9 cellular contexts compared by ENCODE assay signal in the genomic region with DNA sequence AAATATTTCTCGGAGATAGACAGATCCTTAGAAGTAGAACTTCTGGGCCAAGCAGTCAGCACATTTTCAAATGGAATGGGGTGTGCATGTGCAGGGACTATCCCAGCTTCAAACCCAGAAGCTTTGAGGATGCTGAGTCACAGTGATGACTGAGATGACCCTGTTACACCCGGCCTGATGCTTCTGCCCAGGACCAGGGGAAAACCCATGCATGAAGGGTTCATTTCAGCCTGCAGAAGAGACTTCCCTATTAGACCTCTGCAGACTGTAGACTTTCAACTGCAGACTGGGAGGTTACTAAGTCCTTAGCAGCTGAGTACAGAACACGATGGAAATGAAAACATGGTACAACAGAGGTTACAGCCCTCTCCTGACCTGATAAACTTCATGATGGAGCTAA. TPM values are rescaled to one million over a fixed set of nuclear protein-coding genes. Genes with fewer than 3 reads are reported as not detected.
DNase-seq lines count a peak whose midpoint lies in the region; ATAC-seq, FAIRE-seq and TF ChIP-seq lines count a peak whose summit lies in the region.
"Had no signal": no experiment of that assay in that cellular context is flagged by ENCODE, and none has a peak within 500 bp of the region (broad histone marks: within the 10 kb centered on the region; RNA-seq: fewer than 3 reads in every experiment).

No MANE protein-coding gene starts in this region.

- no peak overlapping the region for H3K4ac ChIP-seq in H1 (replicated peaks; ENCODE audit: insufficient read length, low read depth, low read length)

- no peak overlapping the region for H3K18ac ChIP-seq in H1 (ENCODE audit: extremely low read depth, low read length)

- TF ChIP-seq CTCF in GM13976 (IDR thresholded peaks at IDR 0.05; ENCODE audit: borderline replicate concordance, control extremely low read depth, extremely low read depth, insufficient read depth, missing control alignments) (no peak), H1 (IDR thresholded peaks at IDR 0.05; ENCODE audit: control extremely low read depth in 1 of 3, insufficient read depth in 1 of 3, low read depth in 1 of 3, low read length in 3 of 3) (no peak), WERI-Rb-1 (IDR thresholded peaks at IDR 0.05; ENCODE audit: low read depth, low read length) (no peak)

- CTCF ChIA-PET in H1 (lab: Charles Lee; ENCODE audit: partially characterized antibody): interaction anchor here (2.2 kb wide), 1 partner anchor 105 kb away, joined by 6 read pairs; no protein-coding TSS in a partner anchor

- ATAC-seq in GM21529 (IDR thresholded peaks at IDR 0.05; ENCODE audit: unreplicated experiment): peak; percentile 96

- no peak overlapping the region for H4K91ac ChIP-seq in H1 (replicated peaks; ENCODE audit: insufficient read length, low read length)

- in situ Hi-C loops in GM13976 (cut with MboI; ENCODE audit: low sequenced_read_pairs, unreplicated experiment): no loop called here

- H2BK15ac ChIP-seq in H1 (ENCODE audit: low read length): no peak overlapping the region

- DNase-seq in GM13976 (ENCODE audit: low spot score): peak; percentile 72
- DNase-seq in HS-5 (ENCODE audit: low read depth): peak; percentile 56
- DNase-seq in H1 (ENCODE audit: low read depth in 1 of 2, low spot score in 2 of 2): no peak
- DNase-seq in NCI-H1417 (lab: John Stamatoyannopoulos, UW): no peak
- no peak for DNase-seq in DMS79 (lab: John Stamatoyannopoulos, UW)
- DNase-seq in WERI-Rb-1: no peak
- DNase-seq in NCI-H510A treated with DMSO at 0.1 percent for 48 hours (lab: John Stamatoyannopoulos, UW): no peak

- TF ChIP-seq EP300 in H1 (IDR thresholded peaks at IDR 0.05; ENCODE audit: borderline replicate concordance in 1 of 2, low read depth in 2 of 2, low read length in 2 of 2): no peak

- H4K8ac ChIP-seq in H1 (ENCODE audit: extremely low read depth, insufficient read depth, low read length): no peak overlapping the region

- H4K20me1 ChIP-seq in H1 (replicated peaks in 1 of 2; ENCODE audit: control insufficient read depth in 1 of 2, insufficient read depth in 2 of 2, low read length in 2 of 2): no peaks in the 10 kb centered on the region

- no peak for TF ChIP-seq RAD21 in H1 (IDR thresholded peaks at IDR 0.05 in 1 of 2, conservative IDR thresholded peaks at IDR 0.05 in 1 of 2; ENCODE audit: low read depth in 2 of 2, low read length in 2 of 2)

- no peaks in the 10 kb centered on the region for H3K36me3 ChIP-seq in H1 (ENCODE audit: control insufficient read depth in 2 of 4, insufficient read depth in 4 of 4, low read length in 3 of 4)
- no peaks in the 10 kb centered on the region for H3K36me3 ChIP-seq in WERI-Rb-1

- H2BK5ac ChIP-seq in H1 (ENCODE audit: low read depth, low read length): no peak overlapping the region

- H3K4me3 ChIP-seq in H1 (ENCODE audit: extremely low read depth in 1 of 4, insufficient read depth in 2 of 4, low read depth in 3 of 4, low read length in 4 of 4) (no peak overlapping the region), WERI-Rb-1 (ENCODE audit: low read depth, low read length) (no peak overlapping the region)
- H3K4me3 ChIP-seq: PC-9 had no signal

- 68% methylated on average over 3 of the region's 3 CpGs; no CpG with 5 or more reads in 1 of the 2 experiments for WGBS in H1 (ENCODE audit: extremely low coverage in 1 of 2, insufficient coverage in 1 of 2, insufficient read length in 1 of 2, insufficient replicate concordance in 2 of 2, low coverage in 1 of 2, low lambda C conversion rate in 2 of 2, missing lambda C conversion rate in 1 of 2), 2 experiments

- no peaks in the 10 kb centered on the region for H3K79me1 ChIP-seq in H1 (ENCODE audit: low read depth, low read length)

- H3K27ac ChIP-seq in H1 (ENCODE audit: low read depth, low read length): no peak overlapping the region
- H3K27ac ChIP-seq in WERI-Rb-1: no peak overlapping the region
- H3K27ac ChIP-seq: PC-9 had no signal

- no peak overlapping the region for H2BK20ac ChIP-seq in H1 (ENCODE audit: low read length)

- H3K9ac ChIP-seq in H1 (replicated peaks in 1 of 4; ENCODE audit: extremely low read depth in 1 of 4, low read depth in 3 of 4, low read length in 3 of 4): no peak overlapping the region

- H3K9me3 ChIP-seq in H1 (ENCODE audit: insufficient read depth in 2 of 2, low read depth in 1 of 2, low read length in 1 of 2): peaks cover 0 to 6% of the 10 kb centered on the region in 2 experiments; a peak in 1 of 4 replicates
- no peaks in the 10 kb centered on the region for H3K9me3 ChIP-seq in WERI-Rb-1 (ENCODE audit: severe bottlenecking)

- no peak overlapping the region for H4K5ac ChIP-seq in H1 (ENCODE audit: insufficient read length, low read depth, low read length)

- H2BK120ac ChIP-seq in H1 (replicated peaks; ENCODE audit: low read depth, low read length): no peak overlapping the region

- H3K4me1 ChIP-seq in H1 (replicated peaks in 1 of 4; ENCODE audit: control insufficient read depth in 3 of 4, insufficient read depth in 4 of 4, low read length in 3 of 4): no peaks in the 10 kb centered on the region; a peak in 1 of 7 replicates

- FAIRE-seq in H1 (lab: Jason Lieb, UNC): no peak

- H3K23me2 ChIP-seq in H1 (ENCODE audit: low read depth, low read length): no peaks in the 10 kb centered on the region

- no peak overlapping the region for H2AK5ac ChIP-seq in H1 (ENCODE audit: low read depth, low read length)

- H2BK12ac ChIP-seq in H1 (ENCODE audit: low read depth, low read length): no peak overlapping the region

- H3K14ac ChIP-seq in H1 (ENCODE audit: insufficient read length): no peak overlapping the region

- H3K4me2 ChIP-seq in H1 (ENCODE audit: insufficient read depth in 1 of 2, low read depth in 2 of 2, low read length in 2 of 2): no peak overlapping the region; a peak in 1 of 4 replicates
- H3K4me2 ChIP-seq: PC-9 had no signal

- no peak overlapping the region for H3K23ac ChIP-seq in H1 (ENCODE audit: insufficient read length)

- TF ChIP-seq POLR2A in H1 (IDR thresholded peaks at IDR 0.05; ENCODE audit: control extremely low read depth in 1 of 2, low read depth in 2 of 2, low read length in 2 of 2): no peak

- no peaks in the 10 kb centered on the region for H3K27me3 ChIP-seq in H1 (replicated peaks in 1 of 4; ENCODE audit: control insufficient read depth in 3 of 4, extremely low read depth in 1 of 4, insufficient read depth in 3 of 4, low read length in 3 of 4)
- no peaks in the 10 kb centered on the region for H3K27me3 ChIP-seq in WERI-Rb-1 (ENCODE audit: insufficient read depth, low read depth, severe bottlenecking)

- POLR2A ChIA-PET in H1 (lab: Charles Lee; ENCODE audit: partially characterized antibody): interaction anchor here (0.7 kb wide), 1 partner anchor 129 kb away, joined by 3 read pairs; no protein-coding TSS in a partner anchor

- H3K56ac ChIP-seq in H1 (replicated peaks; ENCODE audit: insufficient read length, low read depth, low read length): no peak overlapping the region

- peak overlapping the region; percentile 42; the same call in 1 of the 2 replicates for H2AFZ ChIP-seq in H1 (ENCODE audit: low read length)
- H2AFZ ChIP-seq: PC-9 had no signal

- no peaks in the 10 kb centered on the region for H3K79me2 ChIP-seq in H1 (ENCODE audit: control insufficient read depth in 1 of 2, insufficient read depth in 2 of 2, low read length in 2 of 2)

TF ChIP-seq in H1, 55 proteins besides CTCF, POLR2A, EP300 and RAD21 (continues in another document):
- TF ChIP-seq TBP (IDR thresholded peaks at IDR 0.05; ENCODE audit: low read depth, low read length) (no peak), SIX5 (IDR thresholded peaks at IDR 0.05; ENCODE audit: low read depth, low read length) (no peak), SP2 (IDR thresholded peaks at IDR 0.05; ENCODE audit: low read length) (no peak), PHF8 (conservative IDR thresholded peaks at IDR 0.05; ENCODE audit: low read depth, low read length) (no peak), TEAD4 (IDR thresholded peaks at IDR 0.05; ENCODE audit: low read depth, low read length) (no peak), MAFK (IDR thresholded peaks at IDR 0.05; ENCODE audit: low read depth, low read length) (no peak), NRF1 (IDR thresholded peaks at IDR 0.05; ENCODE audit: low read depth, low read length) (no peak), EGR1 (IDR thresholded peaks at IDR 0.05; ENCODE audit: borderline replicate concordance, low read depth, low read length) (no peak), FOSL1 (IDR thresholded peaks at IDR 0.05; ENCODE audit: insufficient read depth, low read depth, low read length) (no peak), NANOG (IDR thresholded peaks at IDR 0.05; ENCODE audit: insufficient read depth, low read depth, low read length, poor library complexity, severe bottlenecking) (no peak)
- TF ChIP-seq, protein P1, sequence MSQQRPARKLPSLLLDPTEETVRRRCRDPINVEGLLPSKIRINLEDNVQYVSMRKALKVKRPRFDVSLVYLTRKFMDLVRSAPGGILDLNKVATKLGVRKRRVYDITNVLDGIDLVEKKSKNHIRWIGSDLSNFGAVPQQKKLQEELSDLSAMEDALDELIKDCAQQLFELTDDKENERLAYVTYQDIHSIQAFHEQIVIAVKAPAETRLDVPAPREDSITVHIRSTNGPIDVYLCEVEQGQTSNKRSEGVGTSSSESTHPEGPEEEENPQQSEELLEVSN (IDR thresholded peaks at IDR 0.05): no peak

RNA-seq across cellular contexts. Expression of a gene that starts 3.6 kb away (rescaled TPM):
- not detected in 2 replicates for total RNA-seq in H1 (2021; fragmentation: NEBNext Ultra II Directional; extraction: Animal tissue kit (Norgen Biotek cat#: 25700))
- 0.09 TPM in 1 of 2 replicates, not detected in the other for polyA plus RNA-seq in H1 (2011; rRNA removed)
- polyA plus RNA-seq in H1 (2011; cell fraction: cytosol; rRNA removed): 0.01 TPM
- 0.14 TPM for polyA plus RNA-seq in H1 (2011; cell fraction: nucleus; rRNA removed)
- polyA plus RNA-seq in H1 (2012, experiment 1 of 2): not detected in 4 replicates
- not detected for polyA plus RNA-seq in H1 (2012, experiment 2 of 2)
- polyA plus RNA-seq in H1 (2013, experiment 1 of 2): not detected
- not detected for polyA plus RNA-seq in H1 (2013, experiment 2 of 2)
- not detected in 2 replicates for polyA minus RNA-seq in H1 (2011; rRNA and poly(A)+ RNA removed)
- polyA minus RNA-seq in H1 (2011; cell fraction: cytosol; rRNA and poly(A)+ RNA removed): not detected
- polyA minus RNA-seq in H1 (2011; cell fraction: nucleus; rRNA and poly(A)+ RNA removed): not detected

RNA-seq across cellular contexts. Expression of a gene that starts 50.6 kb away (rescaled TPM):
- not detected in 2 replicates for total RNA-seq in H1 (2021; fragmentation: NEBNext Ultra II Directional; extraction: Animal tissue kit (Norgen Biotek cat#: 25700))
- polyA plus RNA-seq in H1 (2011; rRNA removed): 0.03 and 0.14 TPM in 2 replicates
- 0.03 TPM for polyA plus RNA-seq in H1 (2011; cell fraction: cytosol; rRNA removed)
- polyA plus RNA-seq in H1 (2011; cell fraction: nucleus; rRNA removed): 0.04 TPM
- polyA plus RNA-seq in H1 (2012, experiment 1 of 2): 0.04 to 0.17 TPM (median 0.16 TPM) in 3 of 4 replicates, not detected in the other
- not detected for polyA plus RNA-seq in H1 (2012, experiment 2 of 2)
- polyA plus RNA-seq in H1 (2013, experiment 1 of 2): 0.06 TPM
- 0.02 TPM for polyA plus RNA-seq in H1 (2013, experiment 2 of 2)
- polyA minus RNA-seq in H1 (2011; rRNA and poly(A)+ RNA removed): not detected in 2 replicates
- polyA minus RNA-seq in H1 (2011; cell fraction: cytosol; rRNA and poly(A)+ RNA removed): not detected
- polyA minus RNA-seq in H1 (2011; cell fraction: nucleus; rRNA and poly(A)+ RNA removed): not detected

Comparison
In these comparisons a context has a peak if more than half of its experiments do, and no peak if none do; other contexts are left out.
1. DNase-seq: peak in GM13976 (single experiment) and HS-5 (single experiment); none in H1 (0 of 2), NCI-H1417 (0 of 3), DMS79 (single experiment), WERI-Rb-1 (single experiment) and NCI-H510A treated with DMSO at 0.1 percent for 48 hours (single experiment).